16 cellular contexts compared by ENCODE assay signal in genomic region chr9:23258569-23258968, GRCh38.
A peak's percentile ranks its signal among the peaks of the same experiment; 100 is the strongest.
DNase-seq lines count a peak whose midpoint lies in the region; ATAC-seq and TF ChIP-seq lines count a peak whose summit lies in the region.
"Had no signal": no experiment of that assay in that cellular context is flagged by ENCODE, and none has a peak within 500 bp of the region (broad histone marks: within the 10 kb centered on the region; RNA-seq: fewer than 3 reads in every experiment).

No MANE protein-coding gene starts in this region.

- H4K20me1 ChIP-seq in smooth muscle cell (ENCODE audit: low read depth), result no peaks in the 10 kb centered on the region
- H4K20me1 ChIP-seq: BLaER1 had no signal

- intact Hi-C loops in upper lobe of right lung (cut with DNase I), result no loop called here

- H3K27me3 ChIP-seq in smooth muscle cell (ENCODE audit: low read depth), result no peaks in the 10 kb centered on the region
- no peaks in the 10 kb centered on the region for H3K27me3 ChIP-seq in upper lobe of right lung
- H3K27me3 ChIP-seq: BLaER1 had no signal

- H3K36me3 ChIP-seq in smooth muscle cell (ENCODE audit: low read depth) (no peaks in the 10 kb centered on the region), upper lobe of right lung (no peaks in the 10 kb centered on the region)
- H3K36me3 ChIP-seq: BLaER1 had no signal

- no peak for TF ChIP-seq POLR2A in GM18505 (IDR thresholded peaks at IDR 0.05; ENCODE audit: borderline replicate concordance, extremely low read depth, insufficient read depth, insufficient read length)

- H3K79me2 ChIP-seq in smooth muscle cell (ENCODE audit: low read depth), result no peaks in the 10 kb centered on the region

- H3K27ac ChIP-seq in smooth muscle cell (ENCODE audit: low read depth) (no peak overlapping the region), upper lobe of right lung (no peak overlapping the region)
- H3K27ac ChIP-seq: 22Rv1, BLaER1 had no signal

- H3K9me3 ChIP-seq in smooth muscle cell (replicated peaks; ENCODE audit: low read depth), result no peaks in the 10 kb centered on the region
- no peaks in the 10 kb centered on the region for H3K9me3 ChIP-seq in upper lobe of right lung
- H3K9me3 ChIP-seq: BLaER1, Caco-2 had no signal

- H3K9ac ChIP-seq in smooth muscle cell (ENCODE audit: low read depth), result no peak overlapping the region
- H3K9ac ChIP-seq: BLaER1 had no signal

- TF ChIP-seq CTCF in fibroblast of mammary gland (conservative IDR thresholded peaks at IDR 0.05; ENCODE audit: control insufficient read depth, insufficient read depth, low read depth, low read length), result no peak
- no peak for TF ChIP-seq CTCF in smooth muscle cell (IDR thresholded peaks at IDR 0.05; ENCODE audit: borderline replicate concordance, insufficient read depth, poor library complexity, severe bottlenecking)
- TF ChIP-seq CTCF in upper lobe of right lung (IDR thresholded peaks at IDR 0.05), result no peak

- 54% methylated on average over 1 of the region's 1 CpG for WGBS in smooth muscle cell (ENCODE audit: low lambda C conversion rate)

- no peaks in the 10 kb centered on the region for H3F3A ChIP-seq in smooth muscle cell (ENCODE audit: low read depth)

- ATAC-seq in GM18505 (IDR thresholded peaks at IDR 0.05; ENCODE audit: unreplicated experiment), result no peak
- ATAC-seq in HG02852 (IDR thresholded peaks at IDR 0.05; ENCODE audit: unreplicated experiment), result no peak
- ATAC-seq in upper lobe of right lung, result no peak
- ATAC-seq: GM12878, GM23338 had no signal

- DNase-seq in DMS 273 (lab: John Stamatoyannopoulos, UW; ENCODE audit: unreplicated experiment) (peak; percentile 2), DMS 273 treated with DMSO at 0.1 percent for 48 hours (lab: John Stamatoyannopoulos, UW) (no peak), OCI-M1 (lab: John Stamatoyannopoulos, UW) (peak; percentile 20), fibroblast of mammary gland (ENCODE audit: low read depth) (peak; percentile 28), smooth muscle cell (lab: John Stamatoyannopoulos, UW; ENCODE audit: unreplicated experiment) (no peak), upper lobe of right lung (no peak)
- DNase-seq: AML-193; Caco-2; CD8-positive, alpha-beta memory T cell; H9 had no signal

- peak overlapping the region; percentile 13 for H3K4me2 ChIP-seq in smooth muscle cell
- H3K4me2 ChIP-seq: BLaER1, GM23338 had no signal

- no peak overlapping the region for H2AFZ ChIP-seq in smooth muscle cell (ENCODE audit: low read depth)
- H2AFZ ChIP-seq: GM23338 had no signal

- H3K4me1 ChIP-seq in smooth muscle cell (ENCODE audit: low read depth), result no peaks in the 10 kb centered on the region
- H3K4me1 ChIP-seq in upper lobe of right lung, result no peaks in the 10 kb centered on the region
- H3K4me1 ChIP-seq: BLaER1, Caco-2 had no signal

- H3K4me3 ChIP-seq in fibroblast of mammary gland (ENCODE audit: control insufficient read depth, low read depth, low read length), result no peak overlapping the region
- no peak overlapping the region for H3K4me3 ChIP-seq in smooth muscle cell
- no peak overlapping the region for H3K4me3 ChIP-seq in upper lobe of right lung
- H3K4me3 ChIP-seq: BLaER1, GM12878, GM23338 had no signal

Comparison
In these comparisons a context has a peak if more than half of its experiments do, and no peak if none do; other contexts are left out.
1. DNase-seq: peak in DMS 273 (single experiment), OCI-M1 (single experiment) and fibroblast of mammary gland (single experiment); none in DMS 273 treated with DMSO at 0.1 percent for 48 hours (single experiment), smooth muscle cell (single experiment) and upper lobe of right lung (single experiment).